In genomic region chr1:172513480-172513879, GRCh38 we compare ENCODE assay signal across 37 cellular contexts. TPM values are rescaled to one million over a fixed set of nuclear protein-coding genes. Genes with fewer than 3 reads are reported as not detected.
DNase-seq lines count a peak whose midpoint lies in the region; ATAC-seq, FAIRE-seq and TF ChIP-seq lines count a peak whose summit lies in the region.
"Had no signal": no experiment of that assay in that cellular context is flagged by ENCODE, and none has a peak within 500 bp of the region (broad histone marks: within the 10 kb centered on the region; RNA-seq: fewer than 3 reads in every experiment).

No MANE protein-coding gene starts in this region.

- no peak overlapping the region for H3K4me2 ChIP-seq in astrocyte (ENCODE audit: low read length)
- H3K4me2 ChIP-seq: BLaER1, GM23338, KMS-11 had no signal

- TF ChIP-seq CTCF in astrocyte (IDR thresholded peaks at IDR 0.05; ENCODE audit: insufficient read depth, low read depth, low read length) (no peak), fibroblast of the aortic adventitia (IDR thresholded peaks at IDR 0.05; ENCODE audit: insufficient read depth, low read length) (no peak), pancreas (IDR thresholded peaks at IDR 0.05) (no peak), upper lobe of right lung (IDR thresholded peaks at IDR 0.05) (no peak)

- ATAC-seq in pancreas (peak in 3 of 4 donors; percentile 62 to 87 (median 85)), HG03139 (IDR thresholded peaks at IDR 0.05; ENCODE audit: unreplicated experiment) (no peak), upper lobe of right lung (no peak), T-cell (replicated peaks in 1 of 4) (no peak)
- ATAC-seq: activated T-helper 17 cell treated with anti-CD3 and anti-CD28 coated beads, Interleukin-2, amount 50 U/mL, for 72 hours; effector memory CD8-positive, alpha-beta T cell; GM23338; Panc1 had no signal

- no peaks in the 10 kb centered on the region for H3K79me2 ChIP-seq in astrocyte (ENCODE audit: insufficient read depth, low read length)

- H3K27ac ChIP-seq in astrocyte (ENCODE audit: low read depth, low read length) (no peak overlapping the region), pancreas (no peak overlapping the region), upper lobe of right lung (no peak overlapping the region)
- H3K27ac ChIP-seq: BLaER1, coronary artery, KMS-11, right atrium auricular region, suprapubic skin, WERI-Rb-1 had no signal

- no peaks in the 10 kb centered on the region for H3K36me3 ChIP-seq in astrocyte (ENCODE audit: insufficient read depth, low read length)
- H3K36me3 ChIP-seq in pancreas, result no peaks in the 10 kb centered on the region
- no peaks in the 10 kb centered on the region for H3K36me3 ChIP-seq in upper lobe of right lung
- H3K36me3 ChIP-seq: BLaER1, right atrium auricular region, suprapubic skin, WERI-Rb-1 had no signal

- DNase-seq in NCI-H226 (peak; percentile 46), astrocyte (ENCODE audit: low read depth) (peak; percentile 10), fibroblast of the aortic adventitia (ENCODE audit: low read depth) (peak; percentile 51), pancreas (no peak), upper lobe of right lung (no peak), T-cell (no peak), D341Med (ENCODE audit: low spot score) (no peak)
- DNase-seq: activated CD4-positive, alpha-beta T cell treated with anti-CD3 and anti-CD28 coated beads for 48 hours; activated naive CD4-positive, alpha-beta T cell treated with anti-CD3 and anti-CD28 coated beads, Interleukin-2, amount 50 U/mL, for 16 hours; anterior cingulate cortex; caudate nucleus; DMS53; effector memory CD8-positive, alpha-beta T cell; hippocampal formation; NCI-H1417; NCI-H2029 treated with DMSO at 0.1 percent for 48 hours; NCI-H526; nephron progenitor cell; NK-92 treated with Interleukin-12 subunit alpha and Interleukin-12 subunit beta, amount 100 ng/mL, for 24 hours; posterior cingulate gyrus; SHP77; small intestine; stimulated activated naive CD4-positive, alpha-beta T cell treated with Interleukin-2 at 50 U/mL for 16 hours; SW 1271; T-helper 9 cell; WERI-Rb-1 had no signal

- POLR2A ChIA-PET in T-cell (lab: Charles Lee), result no interaction called here

- H3K27me3 Mint-ChIP-seq in astrocyte (ENCODE audit: low read depth, unreplicated experiment) (no peaks in the 10 kb centered on the region), T-cell (peaks cover 2 to 6% of the 10 kb centered on the region in 2 donors)

- CTCF ChIA-PET in T-cell (lab: Charles Lee), result no interaction called here

- H2AFZ ChIP-seq in astrocyte (ENCODE audit: low read depth, low read length), result no peak overlapping the region
- H2AFZ ChIP-seq: GM23338 had no signal

- H4K20me1 ChIP-seq in astrocyte (ENCODE audit: insufficient read depth, low read length), result no peaks in the 10 kb centered on the region
- H4K20me1 ChIP-seq: BLaER1 had no signal

- H3K4me1 Mint-ChIP-seq in astrocyte (ENCODE audit: low read depth, unreplicated experiment) (peaks cover 1% of the 10 kb centered on the region), T-cell (no peaks in the 10 kb centered on the region)
- H3K4me1 Mint-ChIP-seq: activated T-helper 17 cell treated with anti-CD3 and anti-CD28 coated beads, Interleukin-2, amount 50 U/mL, for 72 hours; GM23338 had no signal

- FAIRE-seq in astrocyte (lab: Jason Lieb, UNC), result no peak
- FAIRE-seq in pancreas (lab: Jason Lieb, UNC), result no peak
- FAIRE-seq: GM12892, small intestine had no signal

- H3K9me3 Mint-ChIP-seq in astrocyte (ENCODE audit: unreplicated experiment) (no peaks in the 10 kb centered on the region), T-cell (no peaks in the 10 kb centered on the region)
- H3K9me3 Mint-ChIP-seq: activated T-helper 17 cell treated with anti-CD3 and anti-CD28 coated beads, Interleukin-2, amount 50 U/mL, for 72 hours; effector memory CD8-positive, alpha-beta T cell; GM23338; memory B cell; nephron progenitor cell had no signal

- H3K4me3 Mint-ChIP-seq in astrocyte (ENCODE audit: unreplicated experiment), result no peak overlapping the region
- no peak overlapping the region for H3K4me3 Mint-ChIP-seq in T-cell
- H3K4me3 Mint-ChIP-seq: activated T-helper 17 cell treated with anti-CD3 and anti-CD28 coated beads, Interleukin-2, amount 50 U/mL, for 72 hours; effector memory CD8-positive, alpha-beta T cell; GM23338; memory B cell; nephron progenitor cell had no signal

- H3K36me3 Mint-ChIP-seq in astrocyte (ENCODE audit: low read depth, unreplicated experiment) (no peaks in the 10 kb centered on the region), T-cell (peaks cover 2% of the 10 kb centered on the region)

- H3K9me3 ChIP-seq in astrocyte (ENCODE audit: insufficient read depth, low read depth, low read length) (no peaks in the 10 kb centered on the region), pancreas (no peaks in the 10 kb centered on the region), upper lobe of right lung (no peaks in the 10 kb centered on the region)
- H3K9me3 ChIP-seq: BLaER1, right atrium auricular region, suprapubic skin had no signal

- intact Hi-C loops in pancreas (cut with DNase I), result no loop called here
- intact Hi-C loops in upper lobe of right lung (cut with DNase I), result no loop called here

- H3K27me3 ChIP-seq in astrocyte (ENCODE audit: insufficient read depth, low read length) (no peaks in the 10 kb centered on the region), pancreas (no peaks in the 10 kb centered on the region), upper lobe of right lung (no peaks in the 10 kb centered on the region)
- H3K27me3 ChIP-seq: BLaER1, right atrium auricular region, suprapubic skin had no signal

- H3K4me3 ChIP-seq in astrocyte (ENCODE audit: insufficient read depth, low read depth, low read length) (no peak overlapping the region), fibroblast of the aortic adventitia (ENCODE audit: low read depth, low read length) (no peak overlapping the region), pancreas (no peak overlapping the region), upper lobe of right lung (no peak overlapping the region)
- H3K4me3 ChIP-seq: BLaER1, coronary artery, GM23338, right atrium auricular region, suprapubic skin had no signal

- H3K27ac Mint-ChIP-seq in astrocyte (ENCODE audit: unreplicated experiment), result no peak overlapping the region
- H3K27ac Mint-ChIP-seq in T-cell, result no peak overlapping the region
- H3K27ac Mint-ChIP-seq: activated T-helper 17 cell treated with anti-CD3 and anti-CD28 coated beads, Interleukin-2, amount 50 U/mL, for 72 hours; effector memory CD8-positive, alpha-beta T cell; GM23338; memory B cell; nephron progenitor cell had no signal

- no peak overlapping the region for H3K9ac ChIP-seq in astrocyte (ENCODE audit: low read length)
- H3K9ac ChIP-seq: BLaER1, KMS-11 had no signal

- H3K4me1 ChIP-seq in astrocyte (ENCODE audit: insufficient read depth, low read length) (no peaks in the 10 kb centered on the region), pancreas (peaks cover 0 to 5% (median 0%) of the 10 kb centered on the region in 3 donors), upper lobe of right lung (peaks cover 5% of the 10 kb centered on the region)
- H3K4me1 ChIP-seq: right atrium auricular region, suprapubic skin had no signal

RNA-seq across cellular contexts. Expression of gene SUCO, which starts 19.5 kb away (rescaled TPM):
- 55.9 and 63.7 TPM in 2 replicates for total RNA-seq in astrocyte
- 44.2 and 53.3 TPM in 2 replicates for total RNA-seq in fibroblast of the aortic adventitia (ENCODE audit: low replicate concordance)
- 10 to 100 TPM; 22.6 to 79.8 (median 35.0) TPM for total RNA-seq in pancreas
- polyA plus RNA-seq in pancreas, result 10 to 100 TPM; 16.6 to 23.5 TPM
- 34.1 TPM for total RNA-seq in upper lobe of right lung
- total RNA-seq in T-cell, result 10 to 100 TPM; 43.7 to 87.1 (median 47.9) TPM

Comparison
In these comparisons a context has a peak if more than half of its experiments do, and no peak if none do; other contexts are left out.
1. DNase-seq: peak in NCI-H226 (single experiment), astrocyte (single experiment) and fibroblast of the aortic adventitia (single experiment); none in pancreas (0 of 6), upper lobe of right lung (single experiment), T-cell (0 of 34) and D341Med (single experiment).
2. ATAC-seq: peak in pancreas (3 of 4); none in HG03139 (single experiment), upper lobe of right lung (single experiment) and T-cell (0 of 4).